11 cellular contexts compared by ENCODE assay signal in genomic region chr3:108134555-108134880, GRCh38. TPM values are rescaled to one million over a fixed set of nuclear protein-coding genes. Genes with fewer than 3 reads are reported as not detected.
DNase-seq lines count a peak whose midpoint lies in the region; ATAC-seq and TF ChIP-seq lines count a peak whose summit lies in the region.
"Had no signal": no experiment of that assay in that cellular context is flagged by ENCODE, and none has a peak within 500 bp of the region (broad histone marks: within the 10 kb centered on the region; RNA-seq: fewer than 3 reads in every experiment).

No MANE protein-coding gene starts in this region.

- H3K79me2 ChIP-seq in OCI-LY3 (ENCODE audit: low read length) = peaks cover 7% of the 10 kb centered on the region; the same call in 1 of the 2 replicates

- peak; percentile 35 for ATAC-seq in HG02870 (IDR thresholded peaks at IDR 0.05; ENCODE audit: unreplicated experiment)
- no peak for ATAC-seq in GM19455 (IDR thresholded peaks at IDR 0.05; ENCODE audit: unreplicated experiment)

- H3K4me1 ChIP-seq in OCI-LY3 (ENCODE audit: low read length) (peaks cover 75% of the 10 kb centered on the region), spleen (peaks cover 15 to 84% (median 45%) of the 10 kb centered on the region in 6 donors)

- peak overlapping the region; percentile 78 for H3K27ac Mint-ChIP-seq in activated CD4-positive, alpha-beta T cell treated with anti-CD3 and anti-CD28 coated beads, Interleukin-2, amount 10 ng/mL, durations not matched to agents 24 days and 14 days

- TF ChIP-seq CTCF in OCI-LY3 (IDR thresholded peaks at IDR 0.05; ENCODE audit: low read depth, low read length) (no peak), spleen (IDR thresholded peaks at IDR 0.05 in 8 of 11, conservative IDR thresholded peaks at IDR 0.05 in 3 of 11) (no peak)

- peak overlapping the region; percentile 65 for H3K4me2 ChIP-seq in OCI-LY3 (ENCODE audit: low read length)

- H3K9me3 Mint-ChIP-seq in activated CD4-positive, alpha-beta T cell treated with anti-CD3 and anti-CD28 coated beads, Interleukin-2, amount 10 ng/mL, durations not matched to agents 24 days and 14 days = peaks cover 5% of the 10 kb centered on the region

- H3K27me3 ChIP-seq in OCI-LY3 (ENCODE audit: low read depth, low read length) (no peaks in the 10 kb centered on the region), spleen (replicated peaks in 1 of 7) (no peaks in the 10 kb centered on the region)
- H3K27me3 ChIP-seq: vagina had no signal

- no peaks in the 10 kb centered on the region for H3K27me3 Mint-ChIP-seq in activated CD4-positive, alpha-beta T cell treated with anti-CD3 and anti-CD28 coated beads, Interleukin-2, amount 10 ng/mL, durations not matched to agents 24 days and 14 days

- H3K4me3 ChIP-seq in OCI-LY3 (ENCODE audit: low read length) = peak overlapping the region; percentile 38
- peak overlapping the region in 1 of 8 donors; percentile 10 for H3K4me3 ChIP-seq in spleen
- H3K4me3 ChIP-seq: vagina had no signal

- H3K4me3 Mint-ChIP-seq in activated CD4-positive, alpha-beta T cell treated with anti-CD3 and anti-CD28 coated beads, Interleukin-2, amount 10 ng/mL, durations not matched to agents 24 days and 14 days = peak overlapping the region; percentile 57

- H3K36me3 Mint-ChIP-seq in activated CD4-positive, alpha-beta T cell treated with anti-CD3 and anti-CD28 coated beads, Interleukin-2, amount 10 ng/mL, durations not matched to agents 24 days and 14 days (ENCODE audit: low read depth) = peaks cover 86% of the 10 kb centered on the region

- TF ChIP-seq POLR2A in spleen (IDR thresholded peaks at IDR 0.05) = no peak

- DNase-seq in activated CD4-positive, alpha-beta T cell treated with anti-CD3 and anti-CD28 coated beads, Interleukin-2, amount 10 ng/mL, durations not matched to agents 24 days and 14 days = peak; percentile 28
- DNase-seq in activated CD4-positive, alpha-beta T cell treated with anti-CD3 and anti-CD28 coated beads for 1 hour = no peak
- DNase-seq in spleen = no peak
- DNase-seq in NCI-H69 (lab: John Stamatoyannopoulos, UW) = no peak
- DNase-seq in NCI-H1436 treated with DMSO at 0.1 percent for 48 hours (lab: John Stamatoyannopoulos, UW) = no peak
- DNase-seq: activated effector memory CD4-positive, alpha-beta T cell treated with anti-CD3 and anti-CD28 coated beads, Interleukin-2, amount 50 U/mL, for 16 hours had no signal

- no peak overlapping the region for H3K9ac ChIP-seq in OCI-LY3 (ENCODE audit: low read length)

- H4K20me1 ChIP-seq in OCI-LY3 (ENCODE audit: insufficient read depth, low read length) = peaks cover 5% of the 10 kb centered on the region

- no peaks in the 10 kb centered on the region for H3K9me3 ChIP-seq in OCI-LY3 (ENCODE audit: insufficient read depth, low read length)
- no peaks in the 10 kb centered on the region for H3K9me3 ChIP-seq in spleen
- H3K9me3 ChIP-seq: vagina had no signal

- peaks cover 12% of the 10 kb centered on the region for H3K36me3 ChIP-seq in OCI-LY3 (replicated peaks; ENCODE audit: low read depth, low read length)
- H3K36me3 ChIP-seq in spleen = no peaks in the 10 kb centered on the region
- H3K36me3 ChIP-seq: vagina had no signal

- H3K4me1 Mint-ChIP-seq in activated CD4-positive, alpha-beta T cell treated with anti-CD3 and anti-CD28 coated beads, Interleukin-2, amount 10 ng/mL, durations not matched to agents 24 days and 14 days = peaks cover 68% of the 10 kb centered on the region

- H2AFZ ChIP-seq in OCI-LY3 (ENCODE audit: low read depth, low read length) = no peak overlapping the region

- peak overlapping the region; percentile 21 for H3K27ac ChIP-seq in OCI-LY3 (ENCODE audit: low read length)
- H3K27ac ChIP-seq in spleen = peak overlapping the region in 6 of 8 donors; percentile 14 to 96 (median 80)
- H3K27ac ChIP-seq: RWPE1, vagina had no signal

- intact Hi-C loops in activated CD4-positive, alpha-beta T cell treated with anti-CD3 and anti-CD28 coated beads, Interleukin-2, amount 10 ng/mL, durations not matched to agents 24 days and 14 days (cut with micrococcal nuclease) = loop anchor here (1.0 to 5.0 kb wide), 9 partner anchors 10 to 703 kb away; partner anchors contain the start of genes HHLA2, IFT57 and TRAT1
- intact Hi-C loops in spleen (cut with DNase I; ENCODE audit: low total_unique reads) = no loop called here

- 14 to 35% (median 21%) methylated on average over 1 of the region's 1 CpG for WGBS in spleen, 5 donors

RNA-seq across cellular contexts. Expression of gene CD47, which starts 43.7 kb away (rescaled TPM):
- 104 and 109 TPM in 2 replicates for total RNA-seq in activated CD4-positive, alpha-beta T cell treated with anti-CD3 and anti-CD28 coated beads, Interleukin-2, amount 10 ng/mL, durations not matched to agents 24 days and 14 days
- 100 to 1,000 TPM; 106 to 156 (median 130) TPM for total RNA-seq in spleen
- polyA plus RNA-seq in spleen = 10 to 100 TPM; 48.2 to 54.6 (median 51.0) TPM
